Comparison of ENCODE assay signal across 9 cellular contexts in genomic region chr9:83537331-83538171, GRCh38. TPM values are rescaled to one million over a fixed set of nuclear protein-coding genes. Genes with fewer than 3 reads are reported as not detected.
DNase-seq lines count a peak whose midpoint lies in the region; ATAC-seq, FAIRE-seq and TF ChIP-seq lines count a peak whose summit lies in the region.
"Had no signal": no experiment of that assay in that cellular context is flagged by ENCODE, and none has a peak within 500 bp of the region (broad histone marks: within the 10 kb centered on the region; RNA-seq: fewer than 3 reads in every experiment).

No MANE protein-coding gene starts in this region.

- no peak overlapping the region for H3K27ac Mint-ChIP-seq in activated naive CD4-positive, alpha-beta T cell treated with anti-CD3 and anti-CD28 coated beads for 36 hours
- H3K27ac Mint-ChIP-seq in activated naive CD4-positive, alpha-beta T cell treated with anti-CD3 and anti-CD28 coated beads, Interleukin-2, amount 10 ng/mL, durations not matched to agents 7 days and 5 days, result no peak overlapping the region
- H3K27ac Mint-ChIP-seq: CD4-positive, alpha-beta memory T cell had no signal

- peak; percentile 44 for ATAC-seq in aorta (ENCODE audit: low FRiP score)

- no peaks in the 10 kb centered on the region for H3K79me2 ChIP-seq in endothelial cell of umbilical vein (ENCODE audit: control insufficient read depth, insufficient read depth, low read length)

- POLR2A ChIA-PET in endothelial cell of umbilical vein (lab: Charles Lee), result interaction anchor here (0.6 kb wide), 1 partner anchor 145 kb away, joined by 5 read pairs; no protein-coding TSS in a partner anchor

- DNase-seq in activated naive CD4-positive, alpha-beta T cell treated with anti-CD3 and anti-CD28 coated beads for 36 hours, result no peak
- no peak for DNase-seq in activated naive CD4-positive, alpha-beta T cell treated with anti-CD3 and anti-CD28 coated beads, Interleukin-2, amount 10 ng/mL, durations not matched to agents 7 days and 5 days
- DNase-seq in endothelial cell of umbilical vein (ENCODE audit: low read depth, low spot score) (no peak), aorta (no peak), NCI-H187 (lab: John Stamatoyannopoulos, UW) (no peak), NCI-H2107 (lab: John Stamatoyannopoulos, UW) (no peak), KG1 (lab: John Stamatoyannopoulos, UW) (no peak)
- DNase-seq: CD4-positive, alpha-beta memory T cell had no signal

- peaks cover 4% of the 10 kb centered on the region for H3K4me1 Mint-ChIP-seq in activated naive CD4-positive, alpha-beta T cell treated with anti-CD3 and anti-CD28 coated beads for 36 hours (ENCODE audit: low read depth)
- H3K4me1 Mint-ChIP-seq in activated naive CD4-positive, alpha-beta T cell treated with anti-CD3 and anti-CD28 coated beads, Interleukin-2, amount 10 ng/mL, durations not matched to agents 7 days and 5 days, result peaks cover 4% of the 10 kb centered on the region

- FAIRE-seq in endothelial cell of umbilical vein (lab: Jason Lieb, UNC), result no peak

- H3K9ac ChIP-seq in endothelial cell of umbilical vein (replicated peaks; ENCODE audit: extremely low read depth, insufficient read depth, low read length) (no peak overlapping the region), muscle layer of colon (ENCODE audit: low read length) (no peak overlapping the region)

- no peaks in the 10 kb centered on the region for H3K9me3 Mint-ChIP-seq in activated naive CD4-positive, alpha-beta T cell treated with anti-CD3 and anti-CD28 coated beads for 36 hours
- no peaks in the 10 kb centered on the region for H3K9me3 Mint-ChIP-seq in activated naive CD4-positive, alpha-beta T cell treated with anti-CD3 and anti-CD28 coated beads, Interleukin-2, amount 10 ng/mL, durations not matched to agents 7 days and 5 days

- H3K27ac ChIP-seq in endothelial cell of umbilical vein (ENCODE audit: insufficient read depth, low read depth, low read length) (no peak overlapping the region), muscle layer of colon (ENCODE audit: low read depth, low read length) (no peak overlapping the region), aorta (ENCODE audit: low read depth in 1 of 2, low read length in 2 of 2) (no peak overlapping the region)

- no peak for TF ChIP-seq POLR2A in endothelial cell of umbilical vein (IDR thresholded peaks at IDR 0.05; ENCODE audit: low read depth, low read length)

- no peaks in the 10 kb centered on the region for H4K20me1 ChIP-seq in endothelial cell of umbilical vein (replicated peaks; ENCODE audit: control insufficient read depth, extremely low read depth, insufficient read depth, low read length)

- H3K36me3 ChIP-seq in endothelial cell of umbilical vein (ENCODE audit: control insufficient read depth in 2 of 2, extremely low read depth in 1 of 2, insufficient read depth in 2 of 2, low read length in 2 of 2), result no peaks in the 10 kb centered on the region
- H3K36me3 ChIP-seq in muscle layer of colon (ENCODE audit: insufficient read depth, low read length), result no peaks in the 10 kb centered on the region
- H3K36me3 ChIP-seq in aorta (ENCODE audit: control insufficient read depth in 1 of 2, insufficient read depth in 2 of 2, low read length in 1 of 2), result no peaks in the 10 kb centered on the region

- CTCF ChIA-PET in activated naive CD4-positive, alpha-beta T cell treated with anti-CD3 and anti-CD28 coated beads for 36 hours (lab: Charles Lee), result interaction anchor here (0.9 kb wide), 1 partner anchor 1022 kb away, joined by 4 read pairs; no protein-coding TSS in a partner anchor
- CTCF ChIA-PET in activated naive CD4-positive, alpha-beta T cell treated with anti-CD3 and anti-CD28 coated beads, Interleukin-2, amount 10 ng/mL, durations not matched to agents 7 days and 5 days (lab: Charles Lee), result interaction anchor here (1.9 to 4.7 kb wide), 2 partner anchors 8 to 202 kb away, joined by 4 to 24 read pairs; no protein-coding TSS in a partner anchor
- CTCF ChIA-PET in endothelial cell of umbilical vein (lab: Charles Lee), result interaction anchor here (0.7 to 10.8 kb wide), 14 partner anchors 10 to 338 kb away, joined by 3 to 267 read pairs (median 4); no protein-coding TSS in a partner anchor

- no peaks in the 10 kb centered on the region for H3K36me3 Mint-ChIP-seq in activated naive CD4-positive, alpha-beta T cell treated with anti-CD3 and anti-CD28 coated beads for 36 hours (ENCODE audit: low read depth)
- H3K36me3 Mint-ChIP-seq in activated naive CD4-positive, alpha-beta T cell treated with anti-CD3 and anti-CD28 coated beads, Interleukin-2, amount 10 ng/mL, durations not matched to agents 7 days and 5 days, result no peaks in the 10 kb centered on the region

- peak overlapping the region; percentile 65 for H2AFZ ChIP-seq in endothelial cell of umbilical vein (ENCODE audit: low read depth, low read length)

- H3K4me3 Mint-ChIP-seq in activated naive CD4-positive, alpha-beta T cell treated with anti-CD3 and anti-CD28 coated beads for 36 hours, result peak overlapping the region; percentile 8
- H3K4me3 Mint-ChIP-seq in activated naive CD4-positive, alpha-beta T cell treated with anti-CD3 and anti-CD28 coated beads, Interleukin-2, amount 10 ng/mL, durations not matched to agents 7 days and 5 days, result no peak overlapping the region

- H3K9me1 ChIP-seq in endothelial cell of umbilical vein (replicated peaks; ENCODE audit: control insufficient read depth, extremely low read depth, insufficient read depth, low read length), result no peaks in the 10 kb centered on the region

- WGBS in aorta, 2 donors, result 2% methylated on average over 56 to 63 of the region's 63 CpGs

- dilution Hi-C loops in endothelial cell of umbilical vein (cut with MboI; ENCODE audit: extremely low pct_ligation_motif_present, low sequenced_read_pairs), result no loop called here

- no TSS peak for BruUV-seq in endothelial cell of umbilical vein (replicated peaks; lab: Mats Ljungman, UMichigan)

- TF ChIP-seq CTCF in endothelial cell of umbilical vein (IDR thresholded peaks at IDR 0.05; ENCODE audit: extremely low read depth in 1 of 2, insufficient read depth in 1 of 2, low read depth in 1 of 2, low read length in 2 of 2), result no peak

- H3K27me3 ChIP-seq in endothelial cell of umbilical vein (ENCODE audit: control insufficient read depth in 2 of 2, insufficient read depth in 2 of 2, low read length in 2 of 2) (peaks cover 8 to 21% of the 10 kb centered on the region in 2 experiments), muscle layer of colon (ENCODE audit: control insufficient read depth in 1 of 2, insufficient read depth in 2 of 2, low read length in 2 of 2) (peaks cover 0 to 19% of the 10 kb centered on the region in 2 donors), aorta (ENCODE audit: control insufficient read depth in 1 of 2, insufficient read depth in 2 of 2, low read length in 1 of 2) (no peaks in the 10 kb centered on the region)

- H3K4me2 ChIP-seq in endothelial cell of umbilical vein (ENCODE audit: insufficient read depth, low read length), result peak overlapping the region; percentile 80

- peaks cover 28% of the 10 kb centered on the region for H3K27me3 Mint-ChIP-seq in activated naive CD4-positive, alpha-beta T cell treated with anti-CD3 and anti-CD28 coated beads for 36 hours (ENCODE audit: low read depth)
- peaks cover 44% of the 10 kb centered on the region for H3K27me3 Mint-ChIP-seq in activated naive CD4-positive, alpha-beta T cell treated with anti-CD3 and anti-CD28 coated beads, Interleukin-2, amount 10 ng/mL, durations not matched to agents 7 days and 5 days

- intact Hi-C loops in activated naive CD4-positive, alpha-beta T cell treated with anti-CD3 and anti-CD28 coated beads for 36 hours (cut with micrococcal nuclease), result no loop called here
- intact Hi-C loops in endothelial cell of umbilical vein (cut with micrococcal nuclease) (loop anchor here (1.0 to 5.0 kb wide), 3 partner anchors 270 to 338 kb away; no protein-coding TSS in a partner anchor), aorta (cut with DNase I) (loop anchor here in 1 of 2 donors (5.0 kb wide), 1 partner anchor 105 kb away; no protein-coding TSS in a partner anchor)

- H3K4me1 ChIP-seq in endothelial cell of umbilical vein (ENCODE audit: control insufficient read depth, extremely low read depth, insufficient read depth, low read length) (peaks cover 6% of the 10 kb centered on the region), muscle layer of colon (ENCODE audit: insufficient read depth, low read length) (no peaks in the 10 kb centered on the region), aorta (ENCODE audit: control insufficient read depth in 1 of 2, insufficient read depth in 2 of 2, low read length in 2 of 2) (no peaks in the 10 kb centered on the region)

- H3K9me3 ChIP-seq in endothelial cell of umbilical vein (replicated peaks; ENCODE audit: control insufficient read depth, insufficient read depth, low read length), result no peaks in the 10 kb centered on the region
- H3K9me3 ChIP-seq in muscle layer of colon (ENCODE audit: low read length), result no peaks in the 10 kb centered on the region
- no peaks in the 10 kb centered on the region for H3K9me3 ChIP-seq in aorta (ENCODE audit: control insufficient read depth, low read length)

- H3K4me3 ChIP-seq in endothelial cell of umbilical vein (replicated peaks in 1 of 3; ENCODE audit: insufficient read depth in 1 of 3, low read depth in 1 of 3, low read length in 3 of 3) (peak overlapping the region; percentile 29 to 40 (median 36)), muscle layer of colon (ENCODE audit: low read depth in 1 of 2, low read length in 2 of 2) (peak overlapping the region; percentile 21 to 41), aorta (ENCODE audit: low read length in 2 of 2) (peak overlapping the region; percentile 2 to 48)

TF ChIP-seq in endothelial cell of umbilical vein, 7 proteins besides CTCF, POLR2A, EP300 and RAD21 (continues in another document):
- TF ChIP-seq POLR2AphosphoS5 (IDR thresholded peaks at IDR 0.05; ENCODE audit: insufficient read depth, low read depth, low read length) (no peak), MYC (IDR thresholded peaks at IDR 0.05; ENCODE audit: low read depth, low read length) (no peak), EZH2 (IDR thresholded peaks at IDR 0.05; ENCODE audit: borderline replicate concordance, low read depth, low read length, severe bottlenecking) (no peak)

RNA-seq across cellular contexts. Expression of gene FRMD3, which starts 0.7 kb away (rescaled TPM):
- total RNA-seq in activated naive CD4-positive, alpha-beta T cell treated with anti-CD3 and anti-CD28 coated beads for 36 hours, result under 1 TPM in 1 of 2 experiments, not detected in 1; 0.12 TPM
- total RNA-seq in endothelial cell of umbilical vein (6.1 and 7.3 TPM in 2 replicates), aorta (1 to 10 TPM; 7.2 to 7.4 TPM)
- polyA plus RNA-seq in endothelial cell of umbilical vein (2.0 and 3.0 TPM in 2 replicates), aorta (1 to 10 TPM; 1.8 to 4.8 TPM)
- polyA plus RNA-seq in endothelial cell of umbilical vein (2011; cell fraction: cytosol; rRNA removed), result 2.4 and 2.6 TPM in 2 replicates
- polyA plus RNA-seq in endothelial cell of umbilical vein (2011; cell fraction: nucleus; rRNA removed), result 2.0 and 4.5 TPM in 2 replicates
- 2.4 and 5.7 TPM in 2 replicates for polyA plus RNA-seq in endothelial cell of umbilical vein (2012)
- polyA minus RNA-seq in endothelial cell of umbilical vein, result 3.1 and 8.4 TPM in 2 replicates
- polyA minus RNA-seq in endothelial cell of umbilical vein (2011; cell fraction: cytosol; rRNA and poly(A)+ RNA removed), result 3.4 TPM
- 2.6 and 3.8 TPM in 2 replicates for polyA minus RNA-seq in endothelial cell of umbilical vein (2011; cell fraction: nucleus; rRNA and poly(A)+ RNA removed)
